12 cellular contexts compared by ENCODE assay signal in the genomic region with DNA sequence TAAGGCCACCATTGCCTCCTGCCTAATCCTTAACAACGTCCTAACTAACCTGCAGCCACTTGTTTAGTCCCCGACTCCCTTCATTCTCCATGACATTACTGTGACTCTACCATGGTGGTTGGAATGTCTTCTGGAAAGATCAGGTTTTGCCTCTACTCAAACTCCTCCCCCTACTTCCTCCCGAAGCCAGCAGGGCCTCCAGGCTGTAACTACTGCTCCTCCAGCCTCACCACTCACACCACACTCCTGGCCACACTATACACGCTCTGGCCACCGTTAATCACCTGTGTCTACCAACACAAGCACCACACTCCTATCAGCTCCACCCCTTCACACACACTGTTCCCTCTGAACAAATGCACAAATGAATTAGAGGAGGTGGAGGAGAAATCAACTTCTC.
DNase-seq lines count a peak whose midpoint lies in the region; TF ChIP-seq lines count a peak whose summit lies in the region.
"Had no signal": no experiment of that assay in that cellular context is flagged by ENCODE, and none has a peak within 500 bp of the region (broad histone marks: within the 10 kb centered on the region; RNA-seq: fewer than 3 reads in every experiment).

No MANE protein-coding gene starts in this region.

- intact Hi-C loops in Calu3 (cut with micrococcal nuclease; ENCODE audit: unreplicated experiment) = loop anchor here (2.0 kb wide), 1 partner anchor 17 kb away; no protein-coding TSS in a partner anchor
- intact Hi-C loops in spleen (cut with DNase I; ENCODE audit: low total_unique reads) = no loop called here

- no peaks in the 10 kb centered on the region for H3K36me3 ChIP-seq in neutrophil
- H3K36me3 ChIP-seq in spleen = peaks cover 0 to 22% (median 0%) of the 10 kb centered on the region in 6 donors

- H3K27me3 Mint-ChIP-seq in Calu3 (ENCODE audit: unreplicated experiment) (no peaks in the 10 kb centered on the region), endothelial cell (ENCODE audit: unreplicated experiment) (peaks cover 12% of the 10 kb centered on the region)
- H3K27me3 Mint-ChIP-seq: activated CD4-positive, alpha-beta T cell treated with anti-CD3 and anti-CD28 coated beads, Interleukin-2, amount 10 ng/mL, durations not matched to agents 7 days and 5 days had no signal

- H3K9me3 ChIP-seq in neutrophil = no peaks in the 10 kb centered on the region
- no peaks in the 10 kb centered on the region for H3K9me3 ChIP-seq in spleen

- no peak for DNase-seq in Calu3
- peak; percentile 58 for DNase-seq in NCI-H69 (lab: John Stamatoyannopoulos, UW)
- no peak for DNase-seq in endothelial cell (ENCODE audit: low spot score)
- no peak for DNase-seq in spleen
- DNase-seq in mucosa of gallbladder (ENCODE audit: low spot score) = no peak
- no peak for DNase-seq in cerebellar nuclear complex (lab: John Stamatoyannopoulos, UW)
- no peak for DNase-seq in activated gamma-delta T cell treated with Interleukin-2 at 50 U/mL for 16 hours
- DNase-seq: activated CD4-positive, alpha-beta T cell treated with anti-CD3 and anti-CD28 coated beads, Interleukin-2, amount 10 ng/mL, durations not matched to agents 7 days and 5 days; NCI-H2227 treated with DMSO at 0.1 percent for 48 hours; posterior cingulate gyrus; SHP77 treated with DMSO at 0.1 percent for 48 hours had no signal

- H3K4me1 ChIP-seq in neutrophil (ENCODE audit: control insufficient read depth in 1 of 2, insufficient read depth in 1 of 2, low read depth in 1 of 2, low read length in 1 of 2) (peaks cover 27% of the 10 kb centered on the region in 2 experiments), spleen (peaks cover 0 to 52% (median 27%) of the 10 kb centered on the region in 6 donors)

- TF ChIP-seq CTCF in Calu3 (IDR thresholded peaks at IDR 0.05; ENCODE audit: unreplicated experiment) (no peak), endothelial cell (IDR thresholded peaks at IDR 0.05; ENCODE audit: unreplicated experiment) (no peak), neutrophil (IDR thresholded peaks at IDR 0.05) (no peak), spleen (IDR thresholded peaks at IDR 0.05 in 8 of 11, conservative IDR thresholded peaks at IDR 0.05 in 3 of 11) (no peak)

- H3K4me1 Mint-ChIP-seq in Calu3 (ENCODE audit: low read depth, unreplicated experiment) (peaks cover 90% of the 10 kb centered on the region), endothelial cell (ENCODE audit: unreplicated experiment) (peaks cover 53% of the 10 kb centered on the region)

- CTCF ChIA-PET in Calu3 (lab: Charles Lee) = no interaction called here

- no peak for TF ChIP-seq POLR2A in spleen (IDR thresholded peaks at IDR 0.05)

- peak overlapping the region; percentile 71 for H3K4me3 Mint-ChIP-seq in Calu3 (ENCODE audit: low read depth, unreplicated experiment)
- H3K4me3 Mint-ChIP-seq in endothelial cell (ENCODE audit: unreplicated experiment) = no peak overlapping the region
- H3K4me3 Mint-ChIP-seq: activated CD4-positive, alpha-beta T cell treated with anti-CD3 and anti-CD28 coated beads, Interleukin-2, amount 10 ng/mL, durations not matched to agents 7 days and 5 days had no signal

- peak overlapping the region in 1 of 2 experiments; percentile 30 for H3K4me3 ChIP-seq in neutrophil (ENCODE audit: low read depth in 1 of 2, low read length in 1 of 2)
- no peak overlapping the region for H3K4me3 ChIP-seq in spleen

- H3K27ac Mint-ChIP-seq in Calu3 (ENCODE audit: unreplicated experiment) (peak overlapping the region; percentile 99), endothelial cell (ENCODE audit: unreplicated experiment) (peak overlapping the region; percentile 90)
- H3K27ac Mint-ChIP-seq: activated CD4-positive, alpha-beta T cell treated with anti-CD3 and anti-CD28 coated beads, Interleukin-2, amount 10 ng/mL, durations not matched to agents 7 days and 5 days had no signal

- H3K9me3 Mint-ChIP-seq in Calu3 (ENCODE audit: low read depth, unreplicated experiment) (peaks cover 5% of the 10 kb centered on the region), endothelial cell (ENCODE audit: unreplicated experiment) (no peaks in the 10 kb centered on the region)
- H3K9me3 Mint-ChIP-seq: activated CD4-positive, alpha-beta T cell treated with anti-CD3 and anti-CD28 coated beads, Interleukin-2, amount 10 ng/mL, durations not matched to agents 7 days and 5 days had no signal

- 51 to 71% (median 56%) methylated on average over 5 of the region's 5 CpGs for WGBS in spleen, 5 donors

- H3K27me3 ChIP-seq in neutrophil (no peaks in the 10 kb centered on the region), spleen (replicated peaks in 1 of 7) (no peaks in the 10 kb centered on the region)

- H3K27ac ChIP-seq in neutrophil = peak overlapping the region; percentile 77
- peak overlapping the region in 2 of 8 donors; percentile 6 to 26 for H3K27ac ChIP-seq in spleen

- no TSS peak for BruUV-seq in Calu3 (replicated peaks; lab: Mats Ljungman, UMichigan)

- H3K36me3 Mint-ChIP-seq in Calu3 (ENCODE audit: insufficient read depth, unreplicated experiment) (peaks cover 83% of the 10 kb centered on the region), endothelial cell (ENCODE audit: low read depth, unreplicated experiment) (peaks cover 19% of the 10 kb centered on the region)
